Comparison of ENCODE assay signal across 18 cellular contexts in the genomic region with DNA sequence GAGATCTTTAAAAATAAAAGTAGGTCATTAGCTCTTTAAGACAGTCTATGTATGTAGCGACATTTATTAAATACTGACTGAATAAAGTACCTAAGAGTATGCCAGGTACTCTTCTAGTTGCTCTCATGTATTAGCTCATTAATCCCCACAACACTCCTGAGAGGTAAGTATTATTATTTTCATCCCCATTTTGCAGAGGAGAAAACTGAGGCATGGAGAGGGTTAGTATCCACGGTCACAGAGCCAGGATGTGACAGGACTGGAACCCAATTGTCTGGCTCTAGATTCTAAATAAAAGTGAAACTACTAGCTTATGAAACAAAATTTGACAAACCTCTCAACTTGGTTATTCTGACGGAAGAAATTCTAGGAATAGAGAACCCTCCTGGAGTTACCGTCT.
A peak's percentile ranks its signal among the peaks of the same experiment; 100 is the strongest.
DNase-seq lines count a peak whose midpoint lies in the region; ATAC-seq, FAIRE-seq and TF ChIP-seq lines count a peak whose summit lies in the region.
"Had no signal": no experiment of that assay in that cellular context is flagged by ENCODE, and none has a peak within 500 bp of the region (broad histone marks: within the 10 kb centered on the region; RNA-seq: fewer than 3 reads in every experiment).

No MANE protein-coding gene starts in this region.

- H3K27me3 ChIP-seq in HepG2 (ENCODE audit: control insufficient read depth in 1 of 2, insufficient read depth in 2 of 2, low read length in 2 of 2) (no peaks in the 10 kb centered on the region; a peak in 2 of 5 replicates), right lobe of liver (no peaks in the 10 kb centered on the region), GM12878 (replicated peaks in 1 of 2; ENCODE audit: control insufficient read depth in 2 of 2, insufficient read depth in 2 of 2, low read length in 1 of 2) (no peaks in the 10 kb centered on the region), WERI-Rb-1 (ENCODE audit: insufficient read depth, low read depth, severe bottlenecking) (no peaks in the 10 kb centered on the region)
- H3K27me3 ChIP-seq: neural progenitor cell, Peyer's patch had no signal

- H3K4me1 ChIP-seq in HepG2 (ENCODE audit: insufficient read depth, low read length): no peaks in the 10 kb centered on the region
- H3K4me1 ChIP-seq in right lobe of liver: no peaks in the 10 kb centered on the region
- H3K4me1 ChIP-seq in OCI-LY7 (ENCODE audit: insufficient read depth, low read length, poor library complexity, severe bottlenecking): peaks cover 37% of the 10 kb centered on the region
- peaks cover 43% of the 10 kb centered on the region for H3K4me1 ChIP-seq in GM12878 (ENCODE audit: control insufficient read depth, insufficient read depth, low read length)
- H3K4me1 ChIP-seq: neural progenitor cell had no signal

- H3K9me2 ChIP-seq in OCI-LY7 (ENCODE audit: insufficient read depth, low read length): no peaks in the 10 kb centered on the region

- 39% methylated on average over 4 of the region's 4 CpGs for WGBS in HepG2 (ENCODE audit: low lambda C conversion rate)
- 44% methylated on average over 4 of the region's 4 CpGs for WGBS in right lobe of liver (ENCODE audit: insufficient coverage, low coverage, low lambda C conversion rate, missing lambda C conversion rate)
- WGBS in GM12878 (ENCODE audit: insufficient coverage, insufficient replicate concordance, low lambda C conversion rate, missing lambda C conversion rate): 60% methylated on average over 4 of the region's 4 CpGs

- H3K9me3 ChIP-seq in HepG2 (ENCODE audit: low read length) (no peaks in the 10 kb centered on the region), right lobe of liver (no peaks in the 10 kb centered on the region), OCI-LY7 (ENCODE audit: low read length) (peaks cover 12% of the 10 kb centered on the region; the same call in 1 of the 2 replicates), GM12878 (replicated peaks; ENCODE audit: control insufficient read depth, insufficient read depth, low read length) (peaks cover 14% of the 10 kb centered on the region), WERI-Rb-1 (ENCODE audit: severe bottlenecking) (peaks cover 2% of the 10 kb centered on the region)

- H3K9ac ChIP-seq in HepG2 (ENCODE audit: insufficient read depth, low read depth, low read length) (no peak overlapping the region), GM12878 (ENCODE audit: control insufficient read depth, insufficient read depth, low read length) (no peak overlapping the region)
- H3K9ac ChIP-seq: neural progenitor cell had no signal

- RAD21 ChIA-PET in GM12878 (lab: Charles Lee; ENCODE audit: unreplicated experiment): interaction anchor here (0.8 to 6.8 kb wide), 32 partner anchors 9 to 484 kb away, joined by 3 to 101 read pairs (median 4); a partner anchor contains a TSS

- TF ChIP-seq POLR2A in HepG2 (IDR thresholded peaks at IDR 0.05; ENCODE audit: insufficient read depth in 1 of 2, low read depth in 2 of 2, low read length in 2 of 2) (no peak), right lobe of liver (IDR thresholded peaks at IDR 0.05) (no peak), GM12878 (IDR thresholded peaks at IDR 0.05; ENCODE audit: low read depth, low read length) (no peak)

- BruUV-seq in HepG2 (replicated peaks; lab: Mats Ljungman, UMichigan): no TSS peak
- no TSS peak for BruUV-seq in OCI-LY7 (replicated peaks; lab: Mats Ljungman, UMichigan)
- BruUV-seq in GM12878 (replicated peaks; lab: Mats Ljungman, UMichigan): no TSS peak

- no peak for TF ChIP-seq RAD21 in HepG2 (CRISPR knock-in tag; IDR thresholded peaks at IDR 0.05)
- no peak for TF ChIP-seq RAD21 in GM12878 (IDR thresholded peaks at IDR 0.05; ENCODE audit: insufficient read depth, low read depth, low read length)

- H3K4me2 ChIP-seq in HepG2 (ENCODE audit: low read depth, low read length) (no peak overlapping the region), OCI-LY7 (ENCODE audit: low read length) (peak overlapping the region; percentile 69), GM12878 (ENCODE audit: control insufficient read depth, insufficient read depth) (peak overlapping the region; percentile 100)
- H3K4me2 ChIP-seq: neural progenitor cell had no signal

- no peak for TF ChIP-seq EP300 in HepG2 (IDR thresholded peaks at IDR 0.05; ENCODE audit: low read depth in 2 of 2, low read length in 2 of 2)
- TF ChIP-seq EP300 in HepG2 (CRISPR knock-in tag; IDR thresholded peaks at IDR 0.05; ENCODE audit: borderline replicate concordance): no peak
- TF ChIP-seq EP300 in GM12878 (IDR thresholded peaks at IDR 0.05; ENCODE audit: borderline replicate concordance in 1 of 2, control insufficient read depth in 1 of 2, low read depth in 2 of 2, low read length in 2 of 2): no peak

- ATAC-seq in HepG2 (no peak), right lobe of liver (no peak), GM12878 (no peak), HG02588 (IDR thresholded peaks at IDR 0.05; ENCODE audit: unreplicated experiment) (no peak)

- POLR2A ChIA-PET in HepG2 (lab: Yijun Ruan, JAX) (no interaction called here), OCI-LY7 (lab: Charles Lee) (interaction anchor here (0.6 to 2.0 kb wide), 13 partner anchors 11 to 193 kb away, joined by 3 to 9 read pairs (median 5); no protein-coding TSS in a partner anchor), GM12878 (lab: Charles Lee) (interaction anchor here (0.6 to 4.3 kb wide), 20 partner anchors 13 to 280 kb away, joined by 3 to 18 read pairs (median 4); a partner anchor contains a TSS)

- DNase-seq in HepG2 (ENCODE audit: low spot score): no peak
- DNase-seq in right lobe of liver: no peak
- no peak for DNase-seq in OCI-LY7 (ENCODE audit: low spot score)
- DNase-seq in GM12878 (ENCODE audit: low read depth, low spot score): no peak
- no peak for DNase-seq in central memory CD4-positive, alpha-beta T cell
- no peak for DNase-seq in GM19238 (ENCODE audit: insufficient read length, low spot score)
- no peak for DNase-seq in WERI-Rb-1
- DNase-seq: activated CD4-positive, alpha-beta T cell treated with anti-CD3 and anti-CD28 coated beads for 4 hours; aorta; mesenchymal stem cell; NCI-H1105; NCI-H2107; NCI-H69; Peyer's patch had no signal

- H3K36me3 ChIP-seq in HepG2 (replicated peaks in 1 of 2; ENCODE audit: control insufficient read depth in 1 of 2, insufficient read depth in 2 of 2, low read length in 2 of 2): no peaks in the 10 kb centered on the region
- H3K36me3 ChIP-seq in right lobe of liver: no peaks in the 10 kb centered on the region
- H3K36me3 ChIP-seq in OCI-LY7 (ENCODE audit: insufficient read depth, low read length): peaks cover 25% of the 10 kb centered on the region
- H3K36me3 ChIP-seq in GM12878 (ENCODE audit: control insufficient read depth in 2 of 2, insufficient read depth in 2 of 2, low read length in 1 of 2): no peaks in the 10 kb centered on the region; a peak in 1 of 4 replicates
- no peaks in the 10 kb centered on the region for H3K36me3 ChIP-seq in WERI-Rb-1
- H3K36me3 ChIP-seq: neural progenitor cell, Peyer's patch had no signal

- FAIRE-seq in HepG2 (lab: Jason Lieb, UNC) (no peak), GM12878 (lab: Jason Lieb, UNC) (no peak)
- FAIRE-seq: colon, urothelium cell line had no signal

- SMC1A ChIA-PET in GM12878 (lab: Charles Lee; ENCODE audit: uncharacterized antibody, unreplicated experiment): interaction anchor here (0.7 to 7.0 kb wide), 54 partner anchors 10 to 485 kb away, joined by 3 to 78 read pairs (median 6); a partner anchor contains a TSS

- TF ChIP-seq CTCF in HepG2 (CRISPR knock-in tag; IDR thresholded peaks at IDR 0.05) (no peak), right lobe of liver (IDR thresholded peaks at IDR 0.05) (no peak), OCI-LY7 (conservative IDR thresholded peaks at IDR 0.05; ENCODE audit: low read length) (no peak), GM12878 (IDR thresholded peaks at IDR 0.05 in 2 of 3, conservative IDR thresholded peaks at IDR 0.05 in 1 of 3; ENCODE audit: control insufficient read depth in 2 of 3, extremely low read depth in 1 of 3, insufficient read depth in 1 of 3, low read depth in 3 of 3, low read length in 3 of 3) (no peak), WERI-Rb-1 (IDR thresholded peaks at IDR 0.05; ENCODE audit: low read depth, low read length) (no peak)

- no peak overlapping the region for H3K4me3 ChIP-seq in HepG2 (replicated peaks in 1 of 3; ENCODE audit: insufficient read depth in 1 of 3, low read depth in 2 of 3, low read length in 3 of 3)
- H3K4me3 ChIP-seq in right lobe of liver: no peak overlapping the region
- no peak overlapping the region for H3K4me3 ChIP-seq in OCI-LY7 (ENCODE audit: low read depth, low read length, poor library complexity, severe bottlenecking)
- H3K4me3 ChIP-seq in GM12878: peak overlapping the region; percentile 67; the same call in 1 of the 2 replicates
- no peak overlapping the region for H3K4me3 ChIP-seq in WERI-Rb-1 (ENCODE audit: low read depth, low read length)
- H3K4me3 ChIP-seq: neural progenitor cell, Peyer's patch had no signal

- H2AFZ ChIP-seq in HepG2 (ENCODE audit: low read length) (no peak overlapping the region), OCI-LY7 (ENCODE audit: low read length) (no peak overlapping the region), GM12878 (ENCODE audit: control insufficient read depth, low read depth, low read length) (no peak overlapping the region)
- H2AFZ ChIP-seq: neural progenitor cell had no signal

- in situ Hi-C loops in HepG2 (cut with HindIII; ENCODE audit: extremely low pct_ligation_motif_present, low pct_unique_long_range_greater_than_20kb) (no loop called here), GM12878 (cut with MboI) (loop anchor here (5.0 kb wide), 1 partner anchor 107 kb away; no protein-coding TSS in a partner anchor)

- intact Hi-C loops in HepG2 (cut with micrococcal nuclease; ENCODE audit: unreplicated experiment): no loop called here
- intact Hi-C loops in right lobe of liver (cut with DNase I): no loop called here
- intact Hi-C loops in OCI-LY7 (cut with micrococcal nuclease; ENCODE audit: unreplicated experiment): loop anchor here (5.0 kb wide), 1 partner anchor 112 kb away; a partner anchor contains a TSS
- intact Hi-C loops in GM12878 (cut with micrococcal nuclease; ENCODE audit: unreplicated experiment): loop anchor here (1.0 to 5.0 kb wide), 3 partner anchors 14 to 110 kb away; no protein-coding TSS in a partner anchor

- H3K79me2 ChIP-seq in HepG2 (ENCODE audit: insufficient read depth, low read length) (no peaks in the 10 kb centered on the region), OCI-LY7 (ENCODE audit: insufficient read depth, low read depth, low read length) (no peaks in the 10 kb centered on the region; the same call in 1 of the 2 replicates), GM12878 (ENCODE audit: control insufficient read depth, insufficient read depth, low read length) (peaks cover 44% of the 10 kb centered on the region)

- H3K27ac ChIP-seq in HepG2 (ENCODE audit: extremely low read length, insufficient read depth, low read length) (no peak overlapping the region), right lobe of liver (no peak overlapping the region), OCI-LY7 (ENCODE audit: low read depth, low read length, poor library complexity, severe bottlenecking) (peak overlapping the region; percentile 54), GM12878 (ENCODE audit: control insufficient read depth, insufficient read depth) (peak overlapping the region; percentile 95), WERI-Rb-1 (no peak overlapping the region)
- H3K27ac ChIP-seq: neural progenitor cell had no signal

- H4K20me1 ChIP-seq in HepG2 (ENCODE audit: insufficient read depth, low read length) (no peaks in the 10 kb centered on the region), OCI-LY7 (ENCODE audit: insufficient read depth, low read length) (no peaks in the 10 kb centered on the region), GM12878 (ENCODE audit: control insufficient read depth, insufficient read depth) (no peaks in the 10 kb centered on the region)

- CTCF ChIA-PET in HepG2 (lab: Yijun Ruan, JAX; ENCODE audit: low intra/inter-chr PET ratio, low total read pairs): no interaction called here
- CTCF ChIA-PET in OCI-LY7 (lab: Charles Lee; ENCODE audit: unreplicated experiment): interaction anchor here (1.2 to 1.6 kb wide), 3 partner anchors 13 to 91 kb away, joined by 3 to 5 read pairs (median 4); no protein-coding TSS in a partner anchor
- CTCF ChIA-PET in GM12878 (lab: Yijun Ruan, JAX): interaction anchor here (0.6 to 4.5 kb wide), 25 partner anchors 11 to 372 kb away, joined by 3 to 33 read pairs (median 4); a partner anchor contains a TSS

Comparison
In these comparisons a context has a peak if more than half of its experiments do, and no peak if none do; other contexts are left out.
1. H3K27ac ChIP-seq: peak in OCI-LY7 (single experiment) and GM12878 (single experiment); none in HepG2 (single experiment), right lobe of liver (0 of 3) and WERI-Rb-1 (single experiment).
2. intact Hi-C loops: an anchor here in OCI-LY7 (5.0 kb wide) and GM12878 (1.0 to 5.0 kb wide); none called in HepG2 and right lobe of liver.